Comparison of ENCODE assay signal across 33 cellular contexts in the genomic region with DNA sequence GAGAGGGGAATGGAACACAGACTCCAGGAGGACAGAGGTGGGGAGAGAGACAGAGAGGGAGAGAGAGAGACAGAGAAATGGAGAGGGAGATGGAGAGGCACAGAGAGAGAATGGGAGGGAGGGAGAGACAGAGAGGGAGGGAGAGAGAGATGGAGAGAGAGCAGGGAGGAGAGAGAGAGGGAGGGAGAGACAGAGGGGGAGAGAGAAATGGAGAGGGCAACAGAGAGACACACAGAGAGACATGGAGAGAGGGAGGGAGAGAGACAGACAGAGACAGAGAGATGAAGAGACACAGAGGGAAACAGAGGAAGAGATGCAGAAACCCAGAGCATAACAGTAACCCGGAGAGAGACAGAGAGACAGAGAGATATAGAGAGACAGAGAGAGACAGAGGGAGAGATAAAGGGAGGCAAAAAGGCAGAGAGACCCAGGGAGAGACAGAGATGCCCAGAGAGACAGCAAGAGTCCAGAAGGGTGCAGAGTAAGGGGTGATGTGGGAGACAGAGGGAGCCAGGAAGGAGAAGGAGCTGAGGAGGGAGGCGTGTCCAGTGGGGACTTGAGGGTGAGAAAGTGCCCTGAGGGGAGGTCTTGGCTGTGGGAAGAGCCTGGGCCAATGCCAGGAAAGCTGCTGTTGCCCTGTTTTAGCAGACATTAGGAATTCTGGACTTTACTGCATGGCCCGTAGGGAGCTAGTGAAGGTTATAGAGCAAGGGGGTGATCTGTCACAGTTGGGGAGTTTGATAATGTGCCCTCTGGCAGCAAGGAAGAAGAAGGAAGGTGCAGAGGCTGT.
"Had no signal": no experiment of that assay in that cellular context is flagged by ENCODE, and none has a peak within 500 bp of the region (broad histone marks: within the 10 kb centered on the region; RNA-seq: fewer than 3 reads in every experiment).

No MANE protein-coding gene starts in this region.

- H3K4me1 ChIP-seq: adrenal gland, body of pancreas, esophagus muscularis mucosa, gastroesophageal sphincter, heart right ventricle had no signal

- H3K9me3 Mint-ChIP-seq: activated CD4-positive, alpha-beta memory T cell treated with anti-CD3 and anti-CD28 coated beads for 36 hours; activated CD4-positive, alpha-beta T cell treated with anti-CD3 and anti-CD28 coated beads, Interleukin-2, amount 10 ng/mL, durations not matched to agents 24 days and 14 days; activated naive CD4-positive, alpha-beta T cell treated with anti-CD3 and anti-CD28 coated beads for 36 hours; activated naive CD4-positive, alpha-beta T cell treated with anti-CD3 and anti-CD28 coated beads, Interleukin-2, amount 50 U/mL, for 24 hours; activated naive CD8-positive, alpha-beta T cell treated with anti-CD3 and anti-CD28 coated beads for 36 hours; activated naive CD8-positive, alpha-beta T cell treated with anti-CD3 and anti-CD28 coated beads, Interleukin-2, amount 50 U/mL, for 24 hours; activated T-helper 1 cell treated with anti-CD3 and anti-CD28 coated beads, Interleukin-12 subunit alpha, Interleukin-12 subunit beta, Interleukin-2, Interleukin-4 antibody, amounts not matched to agents 30 ng/mL and 10 ng/mL and 1 ng/mL, durations not matched to agents 14 hours and 24 hours and 36 hours; activated T-helper 2 cell treated with anti-CD3 and anti-CD28 coated beads, Interferon-gamma antibody, Interleukin-2, Interleukin-4, amounts not matched to agents 10 μg/mL and 5 μg/mL and 100 μg/mL, durations not matched to agents 14 hours and 24 hours and 36 hours; effector memory CD8-positive, alpha-beta T cell had no signal

- ATAC-seq: activated CD4-positive, alpha-beta T cell treated with anti-CD3 and anti-CD28 coated beads for 36 hours; activated CD8-positive, alpha-beta memory T cell treated with anti-CD3 and anti-CD28 coated beads, Interleukin-2, amount 10 ng/mL, durations not matched to agents 7 days and 5 days; activated CD8-positive, alpha-beta T cell treated with anti-CD3 and anti-CD28 coated beads, Interleukin-2, amount 10 ng/mL, durations not matched to agents 7 days and 5 days; activated naive CD8-positive, alpha-beta T cell treated with anti-CD3 and anti-CD28 coated beads, Interleukin-2, amount 50 U/mL, for 24 hours; body of pancreas; effector memory CD8-positive, alpha-beta T cell; gastroesophageal sphincter; heart right ventricle had no signal

- H3K27ac Mint-ChIP-seq: activated CD4-positive, alpha-beta memory T cell treated with anti-CD3 and anti-CD28 coated beads for 36 hours; activated CD4-positive, alpha-beta T cell treated with anti-CD3 and anti-CD28 coated beads for 36 hours; activated CD4-positive, alpha-beta T cell treated with anti-CD3 and anti-CD28 coated beads, Interleukin-2, amount 10 ng/mL, durations not matched to agents 24 days and 14 days; activated CD8-positive, alpha-beta memory T cell treated with anti-CD3 and anti-CD28 coated beads, Interleukin-2, amount 10 ng/mL, durations not matched to agents 7 days and 5 days; activated CD8-positive, alpha-beta T cell treated with anti-CD3 and anti-CD28 coated beads, Interleukin-2, amount 10 ng/mL, durations not matched to agents 7 days and 5 days; activated naive CD4-positive, alpha-beta T cell treated with anti-CD3 and anti-CD28 coated beads for 36 hours; activated naive CD4-positive, alpha-beta T cell treated with anti-CD3 and anti-CD28 coated beads, Interleukin-2, amount 50 U/mL, for 24 hours; activated naive CD8-positive, alpha-beta T cell treated with anti-CD3 and anti-CD28 coated beads for 36 hours; activated naive CD8-positive, alpha-beta T cell treated with anti-CD3 and anti-CD28 coated beads, Interleukin-2, amount 50 U/mL, for 24 hours; activated T-helper 1 cell treated with anti-CD3 and anti-CD28 coated beads, Interleukin-12 subunit alpha, Interleukin-12 subunit beta, Interleukin-2, Interleukin-4 antibody, amounts not matched to agents 30 ng/mL and 10 ng/mL and 1 ng/mL, durations not matched to agents 14 hours and 24 hours and 36 hours; activated T-helper 2 cell treated with anti-CD3 and anti-CD28 coated beads, Interferon-gamma antibody, Interleukin-2, Interleukin-4, amounts not matched to agents 10 μg/mL and 5 μg/mL and 100 μg/mL, durations not matched to agents 14 hours and 24 hours and 36 hours; effector memory CD8-positive, alpha-beta T cell had no signal

- H3K9me3 ChIP-seq: adrenal gland, body of pancreas, esophagus muscularis mucosa, gastroesophageal sphincter, heart right ventricle had no signal

- H3K27ac ChIP-seq: adrenal gland, body of pancreas, esophagus muscularis mucosa, gastroesophageal sphincter, heart right ventricle had no signal

- FAIRE-seq: colon had no signal

- H3K4me1 Mint-ChIP-seq: activated CD4-positive, alpha-beta T cell treated with anti-CD3 and anti-CD28 coated beads for 36 hours; activated CD4-positive, alpha-beta T cell treated with anti-CD3 and anti-CD28 coated beads, Interleukin-2, amount 10 ng/mL, durations not matched to agents 24 days and 14 days; activated CD8-positive, alpha-beta memory T cell treated with anti-CD3 and anti-CD28 coated beads, Interleukin-2, amount 10 ng/mL, durations not matched to agents 7 days and 5 days; activated naive CD4-positive, alpha-beta T cell treated with anti-CD3 and anti-CD28 coated beads, Interleukin-2, amount 50 U/mL, for 24 hours; activated naive CD8-positive, alpha-beta T cell treated with anti-CD3 and anti-CD28 coated beads for 36 hours; activated naive CD8-positive, alpha-beta T cell treated with anti-CD3 and anti-CD28 coated beads, Interleukin-2, amount 50 U/mL, for 24 hours had no signal

- H3K36me3 Mint-ChIP-seq: activated CD4-positive, alpha-beta memory T cell treated with anti-CD3 and anti-CD28 coated beads for 36 hours; activated CD8-positive, alpha-beta memory T cell treated with anti-CD3 and anti-CD28 coated beads, Interleukin-2, amount 10 ng/mL, durations not matched to agents 7 days and 5 days; activated naive CD4-positive, alpha-beta T cell treated with anti-CD3 and anti-CD28 coated beads, Interleukin-2, amount 50 U/mL, for 24 hours; activated naive CD8-positive, alpha-beta T cell treated with anti-CD3 and anti-CD28 coated beads for 36 hours had no signal

- DNase-seq: activated CD4-positive, alpha-beta memory T cell treated with anti-CD3 and anti-CD28 coated beads for 36 hours; activated CD4-positive, alpha-beta T cell treated with anti-CD3 and anti-CD28 coated beads for 36 hours; activated CD4-positive, alpha-beta T cell treated with anti-CD3 and anti-CD28 coated beads, Interleukin-2, amount 10 ng/mL, durations not matched to agents 24 days and 14 days; activated CD4-positive, CD25-positive, alpha-beta regulatory T cell; activated CD4-positive, CD25-positive, alpha-beta regulatory T cell treated with anti-CD3 and anti-CD28 coated beads, Interleukin-2, amount 50 U/mL, for 72 hours; activated CD8-positive, alpha-beta memory T cell treated with anti-CD3 and anti-CD28 coated beads, Interleukin-2, amount 10 ng/mL, durations not matched to agents 7 days and 5 days; activated CD8-positive, alpha-beta memory T cell treated with anti-CD3 and anti-CD28 coated beads, Interleukin-2, amount 50 U/mL, for 4 hours; activated CD8-positive, alpha-beta T cell treated with anti-CD3 and anti-CD28 coated beads, Interleukin-2, amount 10 ng/mL, durations not matched to agents 7 days and 5 days; activated effector memory CD4-positive, alpha-beta T cell treated with anti-CD3 and anti-CD28 coated beads, Interleukin-2, amount 50 U/mL, for 16 hours; activated naive CD4-positive, alpha-beta T cell treated with anti-CD3 and anti-CD28 coated beads for 36 hours; activated naive CD8-positive, alpha-beta T cell treated with anti-CD3 and anti-CD28 coated beads for 36 hours; activated naive CD8-positive, alpha-beta T cell treated with anti-CD3 and anti-CD28 coated beads, Interleukin-2, amount 50 U/mL, for 24 hours; activated T-cell treated with anti-CD3 and anti-CD28 coated beads, Interleukin-2, amount 50 U/mL, for 1 hour; activated T-cell treated with anti-CD3 and anti-CD28 coated beads, Interleukin-2, amount 50 U/mL, for 48 hours; adrenal gland; amygdala; aorta; body of pancreas; central memory CD4-positive, alpha-beta T cell; cortex of kidney; dermis blood vessel endothelial cell; effector CD4-positive, alpha-beta T cell; effector memory CD8-positive, alpha-beta T cell; erythroblast; foreskin melanocyte; heart right ventricle; T-helper 2 cell had no signal

- H3K4me3 ChIP-seq: adrenal gland, body of pancreas, esophagus muscularis mucosa, gastroesophageal sphincter, heart right ventricle had no signal

- H3K36me3 ChIP-seq: adrenal gland, esophagus muscularis mucosa, gastroesophageal sphincter, heart right ventricle had no signal

- H3K27me3 ChIP-seq: adrenal gland had no signal

- H3K4me3 Mint-ChIP-seq: activated CD4-positive, alpha-beta memory T cell treated with anti-CD3 and anti-CD28 coated beads for 36 hours; activated CD4-positive, alpha-beta T cell treated with anti-CD3 and anti-CD28 coated beads for 36 hours; activated CD4-positive, alpha-beta T cell treated with anti-CD3 and anti-CD28 coated beads, Interleukin-2, amount 10 ng/mL, durations not matched to agents 24 days and 14 days; activated CD8-positive, alpha-beta memory T cell treated with anti-CD3 and anti-CD28 coated beads, Interleukin-2, amount 10 ng/mL, durations not matched to agents 7 days and 5 days; activated CD8-positive, alpha-beta T cell treated with anti-CD3 and anti-CD28 coated beads, Interleukin-2, amount 10 ng/mL, durations not matched to agents 7 days and 5 days; activated naive CD4-positive, alpha-beta T cell treated with anti-CD3 and anti-CD28 coated beads for 36 hours; activated naive CD4-positive, alpha-beta T cell treated with anti-CD3 and anti-CD28 coated beads, Interleukin-2, amount 50 U/mL, for 24 hours; activated naive CD8-positive, alpha-beta T cell treated with anti-CD3 and anti-CD28 coated beads for 36 hours; activated naive CD8-positive, alpha-beta T cell treated with anti-CD3 and anti-CD28 coated beads, Interleukin-2, amount 50 U/mL, for 24 hours; activated T-helper 1 cell treated with anti-CD3 and anti-CD28 coated beads, Interleukin-12 subunit alpha, Interleukin-12 subunit beta, Interleukin-2, Interleukin-4 antibody, amounts not matched to agents 30 ng/mL and 10 ng/mL and 1 ng/mL, durations not matched to agents 14 hours and 24 hours and 36 hours; effector memory CD8-positive, alpha-beta T cell had no signal
